In the genomic region with DNA sequence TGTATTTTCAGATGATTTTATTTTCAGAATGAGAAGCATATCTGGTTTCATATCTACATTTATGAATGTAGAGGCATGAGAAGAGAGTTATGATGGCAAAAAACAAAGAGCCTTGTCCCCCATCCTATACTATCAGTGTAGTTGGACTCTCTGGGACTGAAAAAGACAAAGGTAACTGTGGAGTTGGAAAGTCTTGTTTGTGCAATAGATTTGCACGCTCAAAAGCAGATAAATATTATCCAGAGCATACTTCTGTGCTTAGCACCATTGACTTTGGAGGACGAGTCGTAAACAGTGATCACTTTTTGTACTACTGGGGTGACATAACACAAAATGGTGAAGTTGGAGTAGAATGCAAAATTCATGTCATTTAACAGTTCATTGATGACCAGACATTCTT, we compare ENCODE assay signal across 10 cellular contexts.
A peak's percentile ranks its signal among the peaks of the same experiment; 100 is the strongest.
DNase-seq lines count a peak whose midpoint lies in the region; ATAC-seq and TF ChIP-seq lines count a peak whose summit lies in the region.
"Had no signal": no experiment of that assay in that cellular context is flagged by ENCODE, and none has a peak within 500 bp of the region (broad histone marks: within the 10 kb centered on the region; RNA-seq: fewer than 3 reads in every experiment).

No MANE protein-coding gene starts in this region.

- ATAC-seq in HG03196 (IDR thresholded peaks at IDR 0.05; ENCODE audit: unreplicated experiment) (no peak), HG03439 (IDR thresholded peaks at IDR 0.05; ENCODE audit: unreplicated experiment) (no peak)

- peaks cover 23% of the 10 kb centered on the region for H3K9me3 Mint-ChIP-seq in osteocyte (ENCODE audit: unreplicated experiment)

- no peaks in the 10 kb centered on the region for H3K36me3 ChIP-seq in SK-N-MC (ENCODE audit: insufficient read depth, low read length)

- H3K27me3 Mint-ChIP-seq in osteocyte (ENCODE audit: unreplicated experiment) = no peaks in the 10 kb centered on the region

- peak overlapping the region; percentile 87 for H3K27ac Mint-ChIP-seq in osteocyte (ENCODE audit: unreplicated experiment)

- TF ChIP-seq CTCF in AG04449 (IDR thresholded peaks at IDR 0.05; ENCODE audit: insufficient read depth, low read length, missing control alignments) = no peak
- no peak for TF ChIP-seq CTCF in fibroblast of villous mesenchyme (IDR thresholded peaks at IDR 0.05; ENCODE audit: insufficient read depth, low read depth, low read length)
- no peak for TF ChIP-seq CTCF in osteocyte (IDR thresholded peaks at IDR 0.05)

- DNase-seq in AG04449 (ENCODE audit: low read depth, low spot score) = no peak
- no peak for DNase-seq in SK-N-MC (ENCODE audit: low read depth, low spot score)
- DNase-seq in fibroblast of villous mesenchyme (ENCODE audit: low read depth) = no peak
- no peak for DNase-seq in osteocyte (ENCODE audit: extremely low spot score, unreplicated experiment)
- no peak for DNase-seq in epidermal melanocyte (ENCODE audit: insufficient read length, low spot score)
- DNase-seq in hepatic stellate cell (ENCODE audit: low spot score) = no peak
- DNase-seq: activated CD8-positive, alpha-beta memory T cell treated with anti-CD3 and anti-CD28 coated beads, Interleukin-2, amount 50 U/mL, for 4 hours; OCI-M1 had no signal

- H3K4me1 Mint-ChIP-seq in osteocyte (ENCODE audit: unreplicated experiment) = peaks cover 11% of the 10 kb centered on the region

- no peak overlapping the region for H3K27ac ChIP-seq in SK-N-MC

- H3K4me3 Mint-ChIP-seq in osteocyte (ENCODE audit: unreplicated experiment) = peak overlapping the region; percentile 87

- CTCF ChIA-PET in AG04449 (lab: Yijun Ruan, JAX) = no interaction called here

- H3K36me3 Mint-ChIP-seq in osteocyte (ENCODE audit: unreplicated experiment) = no peaks in the 10 kb centered on the region

- peak overlapping the region; percentile 51 for H3K4me3 ChIP-seq in AG04449 (ENCODE audit: low read depth, low read length)
- peak overlapping the region; percentile 61 for H3K4me3 ChIP-seq in SK-N-MC
- H3K4me3 ChIP-seq in fibroblast of villous mesenchyme (ENCODE audit: low read depth, low read length) = peak overlapping the region; percentile 58

- H3K9me3 ChIP-seq in SK-N-MC (ENCODE audit: low read depth, low read length) = no peaks in the 10 kb centered on the region

- POLR2A ChIA-PET in AG04449 (lab: Yijun Ruan, JAX) = no interaction called here

- no peak overlapping the region for H3K9ac ChIP-seq in SK-N-MC (ENCODE audit: insufficient read length)
